In genomic region chr22:21960200-21961126, GRCh38 we compare ENCODE assay signal across 27 cellular contexts.
"Had no signal": no experiment of that assay in that cellular context is flagged by ENCODE, and none has a peak within 500 bp of the region (broad histone marks: within the 10 kb centered on the region; RNA-seq: fewer than 3 reads in every experiment).

No MANE protein-coding gene starts in this region.

- H3K27ac ChIP-seq: cardiac muscle cell, heart right ventricle, lower lobe of right lung, neural progenitor cell, prostate gland, right atrium auricular region, tibial artery, WERI-Rb-1 had no signal

- H3K4me3 ChIP-seq: body of pancreas, cardiac muscle cell, heart right ventricle, lower lobe of right lung, neural progenitor cell, prostate gland, right atrium auricular region, tibial artery had no signal

- H3K27ac Mint-ChIP-seq: activated CD8-positive, alpha-beta T cell treated with anti-CD3 and anti-CD28 coated beads, Interleukin-2, amount 10 ng/mL, durations not matched to agents 7 days and 5 days; activated naive CD4-positive, alpha-beta T cell treated with anti-CD3 and anti-CD28 coated beads for 36 hours; activated naive CD8-positive, alpha-beta T cell treated with anti-CD3 and anti-CD28 coated beads, Interleukin-2, amount 50 U/mL, for 24 hours; neural progenitor cell had no signal

- H2AFZ ChIP-seq: neural progenitor cell had no signal

- DNase-seq: activated CD4-positive, alpha-beta T cell treated with anti-CD3 and anti-CD28 coated beads for 1 hour; activated CD4-positive, alpha-beta T cell treated with anti-CD3 and anti-CD28 coated beads, Interleukin-2, amount 50 U/mL, for 1 hour; activated CD8-positive, alpha-beta memory T cell treated with anti-CD3 and anti-CD28 coated beads, Interleukin-2, amount 50 U/mL, for 4 hours; activated CD8-positive, alpha-beta T cell treated with anti-CD3 and anti-CD28 coated beads, Interleukin-2, amount 10 ng/mL, durations not matched to agents 7 days and 5 days; activated effector memory CD4-positive, alpha-beta T cell treated with Interleukin-2 at 50 U/mL for 16 hours; activated naive CD4-positive, alpha-beta T cell treated with anti-CD3 and anti-CD28 coated beads for 36 hours; activated naive CD8-positive, alpha-beta T cell treated with anti-CD3 and anti-CD28 coated beads, Interleukin-2, amount 50 U/mL, for 24 hours; activated T-cell treated with anti-CD3 and anti-CD28 coated beads, Interleukin-2, amount 50 U/mL, for 48 hours; anterior cingulate cortex; body of pancreas; cortex of kidney; erythroblast; foreskin fibroblast; heart right ventricle; lower lobe of right lung; naive B cell; stimulated activated CD4-positive, alpha-beta T cell treated with anti-CD3 and anti-CD28 coated beads, Interleukin-12 subunit alpha, Interleukin-12 subunit beta, amount 100 ng/mL, for 4 hours; stimulated activated naive CD8-positive, alpha-beta T cell treated with anti-CD3 and anti-CD28 coated beads, Interleukin-15, amount 100 ng/mL, for 72 hours; SW 1271; tibial artery; WERI-Rb-1 had no signal

- H3K9me3 Mint-ChIP-seq: activated naive CD4-positive, alpha-beta T cell treated with anti-CD3 and anti-CD28 coated beads for 36 hours; activated naive CD8-positive, alpha-beta T cell treated with anti-CD3 and anti-CD28 coated beads, Interleukin-2, amount 50 U/mL, for 24 hours; naive B cell; neural progenitor cell; stimulated activated naive CD8-positive, alpha-beta T cell treated with anti-CD3 and anti-CD28 coated beads, Interleukin-15, amount 100 ng/mL, for 72 hours had no signal

- H3K4me2 ChIP-seq: neural progenitor cell had no signal

- FAIRE-seq: endometrium, keratinocyte had no signal

- ATAC-seq: activated CD8-positive, alpha-beta T cell treated with anti-CD3 and anti-CD28 coated beads, Interleukin-2, amount 10 ng/mL, durations not matched to agents 7 days and 5 days; activated naive CD8-positive, alpha-beta T cell treated with anti-CD3 and anti-CD28 coated beads, Interleukin-2, amount 50 U/mL, for 24 hours; body of pancreas; lower lobe of right lung; stimulated activated naive CD8-positive, alpha-beta T cell treated with anti-CD3 and anti-CD28 coated beads, Interleukin-15, amount 100 ng/mL, for 72 hours had no signal

- H3K36me3 ChIP-seq: neural progenitor cell had no signal

- H3K27me3 ChIP-seq: body of pancreas, cardiac muscle cell, heart right ventricle, neural progenitor cell, right atrium auricular region, tibial artery had no signal

- H3K9ac ChIP-seq: neural progenitor cell had no signal

- H3K4me1 Mint-ChIP-seq: activated naive CD8-positive, alpha-beta T cell treated with anti-CD3 and anti-CD28 coated beads, Interleukin-2, amount 50 U/mL, for 24 hours; neural progenitor cell; stimulated activated naive CD8-positive, alpha-beta T cell treated with anti-CD3 and anti-CD28 coated beads, Interleukin-15, amount 100 ng/mL, for 72 hours had no signal

- H3K4me3 Mint-ChIP-seq: activated CD8-positive, alpha-beta T cell treated with anti-CD3 and anti-CD28 coated beads, Interleukin-2, amount 10 ng/mL, durations not matched to agents 7 days and 5 days; activated naive CD4-positive, alpha-beta T cell treated with anti-CD3 and anti-CD28 coated beads for 36 hours; activated naive CD8-positive, alpha-beta T cell treated with anti-CD3 and anti-CD28 coated beads, Interleukin-2, amount 50 U/mL, for 24 hours; neural progenitor cell; stimulated activated naive CD8-positive, alpha-beta T cell treated with anti-CD3 and anti-CD28 coated beads, Interleukin-15, amount 100 ng/mL, for 72 hours had no signal

- H3K4me1 ChIP-seq: body of pancreas, lower lobe of right lung, neural progenitor cell, prostate gland, right atrium auricular region, tibial artery had no signal

- H3K27me3 Mint-ChIP-seq: activated naive CD8-positive, alpha-beta T cell treated with anti-CD3 and anti-CD28 coated beads, Interleukin-2, amount 50 U/mL, for 24 hours; naive B cell; stimulated activated naive CD8-positive, alpha-beta T cell treated with anti-CD3 and anti-CD28 coated beads, Interleukin-15, amount 100 ng/mL, for 72 hours had no signal

- H3K9me3 ChIP-seq: body of pancreas, heart right ventricle, lower lobe of right lung, prostate gland, right atrium auricular region, tibial artery had no signal
